ENCODE assay signal across 8 cellular contexts in the genomic region with DNA sequence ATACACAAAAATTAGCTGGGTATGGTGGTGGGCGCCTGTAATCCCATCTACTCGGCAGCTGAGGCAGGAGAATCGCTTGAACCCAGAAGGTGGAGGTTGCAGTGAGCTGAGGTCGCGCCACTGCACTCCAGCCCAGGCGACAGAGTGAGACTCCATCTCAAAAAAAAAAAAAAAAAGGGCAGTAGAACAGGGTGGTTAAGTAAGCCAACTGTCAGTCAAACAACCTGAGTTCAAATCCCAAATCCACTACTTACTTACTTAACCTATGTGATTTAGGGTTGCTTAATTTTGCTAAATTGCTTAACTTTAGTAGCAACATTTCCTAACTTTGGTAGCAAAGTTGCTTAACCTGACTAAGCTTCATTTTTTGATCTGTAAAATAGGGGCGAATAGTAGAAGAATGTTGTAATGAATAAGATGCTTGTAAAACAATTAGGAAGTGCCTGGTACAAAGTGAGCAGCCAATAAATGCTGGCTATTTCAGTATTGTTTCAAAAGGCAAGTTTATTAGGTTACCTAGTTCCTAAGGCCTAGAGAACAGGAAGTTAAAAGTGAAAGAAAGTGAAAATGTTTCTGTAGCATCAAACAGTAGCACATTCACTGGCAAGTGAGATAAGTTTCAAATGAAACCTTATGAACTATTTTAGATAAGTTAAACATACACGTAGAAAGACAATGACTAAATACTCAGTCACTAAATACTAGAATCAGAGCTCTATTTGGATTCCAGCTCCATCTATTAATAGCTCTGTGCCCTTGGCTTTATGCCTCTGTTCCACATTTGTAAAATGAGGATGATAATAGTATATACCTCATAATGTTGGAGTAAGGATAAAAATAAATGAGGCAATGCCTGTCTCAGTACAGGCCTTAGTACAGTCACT.
DNase-seq lines count a peak whose midpoint lies in the region; ATAC-seq, FAIRE-seq and TF ChIP-seq lines count a peak whose summit lies in the region.

No MANE protein-coding gene starts in this region.

- H3K36me3 ChIP-seq in heart right ventricle (no peaks in the 10 kb centered on the region), upper lobe of right lung (no peaks in the 10 kb centered on the region), kidney (ENCODE audit: control insufficient read depth in 1 of 2, insufficient read depth in 2 of 2, low read length in 2 of 2) (no peaks in the 10 kb centered on the region)

- H3K4me3 ChIP-seq in heart right ventricle (no peak overlapping the region), upper lobe of right lung (no peak overlapping the region), kidney (ENCODE audit: low read length in 2 of 2) (no peak overlapping the region)

- CTCF ChIA-PET in RWPE1 (lab: Yijun Ruan, JAX): no interaction called here

- no peak for TF ChIP-seq CTCF in RWPE1 (conservative IDR thresholded peaks at IDR 0.05; ENCODE audit: low read depth)
- no peak for TF ChIP-seq CTCF in heart right ventricle (IDR thresholded peaks at IDR 0.05)
- TF ChIP-seq CTCF in upper lobe of right lung (IDR thresholded peaks at IDR 0.05): no peak
- TF ChIP-seq CTCF in kidney (IDR thresholded peaks at IDR 0.05; ENCODE audit: borderline replicate concordance, extremely low read depth, insufficient read depth): no peak

- peaks cover 0 to 9% (median 0%) of the 10 kb centered on the region in 7 donors for H3K27me3 ChIP-seq in heart right ventricle
- no peaks in the 10 kb centered on the region for H3K27me3 ChIP-seq in upper lobe of right lung

- H3K9ac ChIP-seq in kidney (ENCODE audit: low read length in 2 of 2): no peak overlapping the region

- H3K27ac ChIP-seq in RWPE1: peak overlapping the region; percentile 64
- H3K27ac ChIP-seq in heart right ventricle: peak overlapping the region in 4 of 10 donors; percentile 40 to 60 (median 42)
- no peak overlapping the region for H3K27ac ChIP-seq in upper lobe of right lung
- H3K27ac ChIP-seq in kidney (ENCODE audit: low read depth in 2 of 2, low read length in 2 of 2): no peak overlapping the region

- ATAC-seq in GM18498 (IDR thresholded peaks at IDR 0.05; ENCODE audit: unreplicated experiment) (peak; percentile 78), HG02759 (IDR thresholded peaks at IDR 0.05; ENCODE audit: unreplicated experiment) (peak; percentile 77), heart right ventricle (peak in 7 of 8 donors; percentile 70 to 95 (median 86)), upper lobe of right lung (peak; percentile 50)

- H3K9me3 ChIP-seq in heart right ventricle (no peaks in the 10 kb centered on the region), upper lobe of right lung (no peaks in the 10 kb centered on the region), kidney (ENCODE audit: control insufficient read depth in 1 of 2, low read length in 2 of 2) (no peaks in the 10 kb centered on the region)

- H3K4me1 ChIP-seq in heart right ventricle (peaks cover 0 to 16% (median 8%) of the 10 kb centered on the region in 9 donors), upper lobe of right lung (peaks cover 8% of the 10 kb centered on the region), kidney (ENCODE audit: control insufficient read depth in 1 of 2, insufficient read depth in 1 of 2, low read depth in 1 of 2, low read length in 2 of 2) (no peaks in the 10 kb centered on the region)

- DNase-seq in RWPE1 (ENCODE audit: low spot score) (peak; percentile 15), heart right ventricle (peak in 1 of 2 donors; percentile 8), upper lobe of right lung (no peak), kidney (no peak), NCI-H1092 treated with DMSO at 0.1 percent for 48 hours (lab: John Stamatoyannopoulos, UW) (no peak), NCI-H345 (lab: John Stamatoyannopoulos, UW) (no peak)

- FAIRE-seq in kidney (lab: Jason Lieb, UNC): no peak

- 82 to 83% methylated on average over 8 of the region's 8 CpGs for WGBS in heart right ventricle, 2 donors

- intact Hi-C loops in heart right ventricle (cut with DNase I) (no loop called here), upper lobe of right lung (cut with DNase I) (no loop called here), kidney (cut with DNase I) (no loop called here)

- POLR2A ChIA-PET in RWPE1 (lab: Yijun Ruan, JAX; ENCODE audit: low non-redundant PET): no interaction called here
